In the genomic region with DNA sequence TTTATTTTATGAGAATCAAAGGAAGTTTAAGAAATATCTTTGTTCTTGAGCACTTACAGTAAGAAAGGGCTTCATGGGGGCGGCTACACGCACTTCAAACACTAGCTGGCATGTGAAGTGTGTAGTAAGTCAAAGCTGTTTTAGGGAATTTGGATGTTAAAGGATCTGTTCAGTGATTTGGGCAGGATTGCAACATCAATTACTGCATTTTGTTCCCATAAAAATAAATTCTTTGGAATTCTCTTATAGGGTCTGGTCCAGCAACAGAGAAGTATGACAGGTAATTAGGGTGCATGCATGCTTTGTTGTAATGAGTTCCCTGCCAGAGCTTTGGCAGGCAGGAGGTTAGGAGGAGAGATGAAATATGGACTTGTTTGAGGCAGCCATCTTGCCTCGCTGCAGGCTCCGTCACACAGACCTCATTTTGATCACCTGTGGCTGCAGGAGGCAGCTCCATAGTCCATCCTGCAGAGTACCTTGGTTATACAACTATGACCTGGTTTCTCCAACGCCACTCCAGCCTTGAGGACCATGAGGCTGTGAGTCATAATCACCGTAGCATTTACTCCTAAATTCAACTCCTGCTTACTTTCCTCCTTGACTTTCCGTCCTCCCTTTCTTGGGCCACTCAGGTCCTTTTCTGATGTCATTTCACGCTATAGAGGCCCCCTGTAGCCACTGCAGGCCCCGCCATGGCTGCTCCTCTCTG, we compare ENCODE assay signal across 9 cellular contexts. TPM values are rescaled to one million over a fixed set of nuclear protein-coding genes. Genes with fewer than 3 reads are reported as not detected.
A peak's percentile ranks its signal among the peaks of the same experiment; 100 is the strongest.
DNase-seq lines count a peak whose midpoint lies in the region; ATAC-seq, FAIRE-seq and TF ChIP-seq lines count a peak whose summit lies in the region.
"Had no signal": no experiment of that assay in that cellular context is flagged by ENCODE, and none has a peak within 500 bp of the region (broad histone marks: within the 10 kb centered on the region; RNA-seq: fewer than 3 reads in every experiment).

No MANE protein-coding gene starts in this region.

- H3K4me2 ChIP-seq in skeletal muscle satellite cell (ENCODE audit: low read length), result peak overlapping the region; percentile 86

- no peaks in the 10 kb centered on the region for H3K27me3 ChIP-seq in HAP-1 (ENCODE audit: low read depth)
- H3K27me3 ChIP-seq in right atrium auricular region, result no peaks in the 10 kb centered on the region
- no peaks in the 10 kb centered on the region for H3K27me3 ChIP-seq in skeletal muscle satellite cell (ENCODE audit: control insufficient read depth, insufficient read depth, low read length)
- no peaks in the 10 kb centered on the region for H3K27me3 ChIP-seq in effector memory CD4-positive, alpha-beta T cell (replicated peaks; ENCODE audit: control insufficient read depth, insufficient read depth, low read length, poor library complexity, severe bottlenecking)

- H3K9ac ChIP-seq in skeletal muscle satellite cell (ENCODE audit: low read depth, low read length), result peak overlapping the region; percentile 70

- no peaks in the 10 kb centered on the region for H3K36me3 Mint-ChIP-seq in T-helper 17 cell (ENCODE audit: low read depth)

- no peaks in the 10 kb centered on the region for H3K27me3 Mint-ChIP-seq in T-helper 17 cell

- no peak overlapping the region for H3K4me3 Mint-ChIP-seq in T-helper 17 cell

- ATAC-seq in T-helper 17 cell (no peak), HG02798 (IDR thresholded peaks at IDR 0.05; ENCODE audit: poor library complexity, unreplicated experiment) (no peak), HG03139 (IDR thresholded peaks at IDR 0.05; ENCODE audit: unreplicated experiment) (no peak)

- peaks cover 43% of the 10 kb centered on the region for H3K4me1 Mint-ChIP-seq in T-helper 17 cell

- TF ChIP-seq POLR2A in GM12892 (IDR thresholded peaks at IDR 0.05; ENCODE audit: low read depth, low read length), result no peak

- no peak for FAIRE-seq in GM12892 (lab: Jason Lieb, UNC)
- FAIRE-seq: GM12891 had no signal

- H3K36me3 ChIP-seq in HAP-1 (replicated peaks), result no peaks in the 10 kb centered on the region
- no peaks in the 10 kb centered on the region for H3K36me3 ChIP-seq in right atrium auricular region
- no peaks in the 10 kb centered on the region for H3K36me3 ChIP-seq in skeletal muscle satellite cell (ENCODE audit: insufficient read depth, low read length)
- no peaks in the 10 kb centered on the region for H3K36me3 ChIP-seq in effector memory CD4-positive, alpha-beta T cell (ENCODE audit: control insufficient read depth, insufficient read depth, low read length)

- no peak for TF ChIP-seq CTCF in right atrium auricular region (IDR thresholded peaks at IDR 0.05)

- in situ Hi-C loops in HAP-1 (cut with MboI; ENCODE audit: low sequenced_read_pairs), result no loop called here

- no peaks in the 10 kb centered on the region for H3K9me3 ChIP-seq in HAP-1
- H3K9me3 ChIP-seq in T-helper 17 cell (ENCODE audit: control insufficient read depth, low read length, poor library complexity, severe bottlenecking), result no peaks in the 10 kb centered on the region
- H3K9me3 ChIP-seq in right atrium auricular region, result no peaks in the 10 kb centered on the region
- H3K9me3 ChIP-seq in skeletal muscle satellite cell (replicated peaks; ENCODE audit: low read length), result no peaks in the 10 kb centered on the region
- no peaks in the 10 kb centered on the region for H3K9me3 ChIP-seq in effector memory CD4-positive, alpha-beta T cell (ENCODE audit: control insufficient read depth, low read length)

- peak overlapping the region; percentile 70 for H3K27ac ChIP-seq in right atrium auricular region
- H3K27ac ChIP-seq in effector memory CD4-positive, alpha-beta T cell (ENCODE audit: insufficient read depth, low read length, poor library complexity, severe bottlenecking), result no peak overlapping the region

- H3K4me3 ChIP-seq in HAP-1 (no peak overlapping the region; the same call in 1 of the 2 replicates), right atrium auricular region (no peak overlapping the region), skeletal muscle satellite cell (ENCODE audit: low read length) (peak overlapping the region; percentile 16)
- H3K4me3 ChIP-seq in effector memory CD4-positive, alpha-beta T cell (ENCODE audit: insufficient read depth, low read depth, low read length, poor library complexity, severe bottlenecking), result no peak overlapping the region

- peaks cover 25% of the 10 kb centered on the region for H3K4me1 ChIP-seq in HAP-1
- peaks cover 0 to 40% of the 10 kb centered on the region in 2 donors for H3K4me1 ChIP-seq in right atrium auricular region
- H3K4me1 ChIP-seq in skeletal muscle satellite cell (ENCODE audit: control insufficient read depth, insufficient read depth, low read length), result peaks cover 39% of the 10 kb centered on the region
- H3K4me1 ChIP-seq in effector memory CD4-positive, alpha-beta T cell (ENCODE audit: control insufficient read depth, insufficient read depth, low read length, poor library complexity, severe bottlenecking), result peaks cover 24% of the 10 kb centered on the region

- H3K27ac Mint-ChIP-seq in T-helper 17 cell, result peak overlapping the region; percentile 92

- DNase-seq in HAP-1 (ENCODE audit: low spot score in 2 of 2), result peak; percentile 53 to 73
- no peak for DNase-seq in T-helper 17 cell
- no peak for DNase-seq in right atrium auricular region (ENCODE audit: low spot score)
- DNase-seq in effector memory CD4-positive, alpha-beta T cell, result no peak
- no peak for DNase-seq in GM12892 (ENCODE audit: insufficient read length)

RNA-seq across cellular contexts. Expression of gene EML4, which starts 26.5 kb away (rescaled TPM):
- total RNA-seq in T-helper 17 cell (100 to 1,000 TPM; 292 to 348 TPM), right atrium auricular region (1 to 10 TPM; 4.4 to 9.3 TPM)
- total RNA-seq in skeletal muscle satellite cell (2012; rRNA removed), result 29.9 and 39.8 TPM in 2 replicates
- polyA plus RNA-seq in GM12892 (2012; ENCODE audit: missing spikeins), result 22.7 TPM

Comparison
In these comparisons a context has a peak if more than half of its experiments do, and no peak if none do; other contexts are left out.
1. DNase-seq: peak in HAP-1 (2 of 2); none in T-helper 17 cell (0 of 3), right atrium auricular region (single experiment), effector memory CD4-positive, alpha-beta T cell (0 of 3) and GM12892 (single experiment).
2. RNA of gene EML4, which starts 26.5 kb away (total RNA-seq): 292 to 348 TPM in T-helper 17 cell; 4.4 to 9.3 TPM in right atrium auricular region; every median in the first group is over 10 times any median in the second.